Comparison of ENCODE assay signal across 9 cellular contexts in genomic region chr2:104434363-104434792, GRCh38.
A peak's percentile ranks its signal among the peaks of the same experiment; 100 is the strongest.
DNase-seq lines count a peak whose midpoint lies in the region; TF ChIP-seq lines count a peak whose summit lies in the region.
"Had no signal": no experiment of that assay in that cellular context is flagged by ENCODE, and none has a peak within 500 bp of the region (broad histone marks: within the 10 kb centered on the region; RNA-seq: fewer than 3 reads in every experiment).

No MANE protein-coding gene starts in this region.

- H3K4me3 Mint-ChIP-seq in H9 = peak overlapping the region; percentile 54 to 64

- H2AK5ac ChIP-seq in H9 (ENCODE audit: insufficient read length, low read length) = no peak overlapping the region
- H2AK5ac ChIP-seq in neuronal stem cell (ENCODE audit: low read depth, low read length) = no peak overlapping the region

- H3K79me2 ChIP-seq in H9 (ENCODE audit: insufficient read depth, low read length) = no peaks in the 10 kb centered on the region

- H3K9ac ChIP-seq in H9 (ENCODE audit: extremely low read depth, insufficient read length, low read length) (no peak overlapping the region), duodenal mucosa (ENCODE audit: low read depth in 1 of 2, low read length in 2 of 2) (no peak overlapping the region), neuronal stem cell (ENCODE audit: low read depth, low read length, poor library complexity) (no peak overlapping the region)

- H3K14ac ChIP-seq in H9 (ENCODE audit: insufficient read depth, low read length) (peak overlapping the region; percentile 90; the same call in 1 of the 2 replicates), neuronal stem cell (ENCODE audit: low read length) (no peak overlapping the region)

- H3K4me3 ChIP-seq in duodenal mucosa (ENCODE audit: low read depth in 1 of 2, low read length in 2 of 2) (peak overlapping the region; percentile 64 to 73), neuronal stem cell (ENCODE audit: low read length in 2 of 2) (peak overlapping the region in 1 of 2 donors; percentile 30)

- H3K9me3 ChIP-seq in H9 (ENCODE audit: control insufficient read depth, low read depth, low read length) (no peaks in the 10 kb centered on the region), duodenal mucosa (ENCODE audit: control insufficient read depth in 1 of 2, low read length in 2 of 2) (no peaks in the 10 kb centered on the region), neuronal stem cell (replicated peaks in 1 of 2; ENCODE audit: control insufficient read depth in 2 of 2, insufficient read depth in 1 of 2, low read depth in 1 of 2, low read length in 2 of 2) (peaks cover 0 to 10% of the 10 kb centered on the region in 2 donors)

- H3K27ac Mint-ChIP-seq in H9 = peak overlapping the region; percentile 81 to 95 (median 93)

- peak overlapping the region; percentile 67 for H2AFZ ChIP-seq in H9 (ENCODE audit: low read length)
- peak overlapping the region; percentile 84 for H2AFZ ChIP-seq in neuronal stem cell (ENCODE audit: low read length)

- peak; percentile 16; the same call in 1 of the 3 replicates for TF ChIP-seq CTCF in H9 (conservative IDR thresholded peaks at IDR 0.05)

- H2BK120ac ChIP-seq in H9 (ENCODE audit: low read depth, low read length, poor library complexity, severe bottlenecking) (no peak overlapping the region), neuronal stem cell (ENCODE audit: low read depth, low read length) (no peak overlapping the region)

- H2BK20ac ChIP-seq in H9 (ENCODE audit: low read depth, low read length, poor library complexity, severe bottlenecking) = no peak overlapping the region

- H3K4ac ChIP-seq in H9 (ENCODE audit: low read depth, low read length) (no peak overlapping the region), neuronal stem cell (ENCODE audit: low read length) (no peak overlapping the region)

- H2BK15ac ChIP-seq in H9 (ENCODE audit: low read depth, low read length) (no peak overlapping the region), neuronal stem cell (ENCODE audit: low read length) (no peak overlapping the region)

- H4K20me1 ChIP-seq in H9 (ENCODE audit: control insufficient read depth, insufficient read depth, insufficient read length) = no peaks in the 10 kb centered on the region

- H3K36me3 Mint-ChIP-seq in H9 (ENCODE audit: insufficient read depth in 1 of 3, low read depth in 3 of 3) = peaks cover 0 to 2% (median 0%) of the 10 kb centered on the region in 3 experiments; a peak in 1 of 7 replicates

- H3K79me1 ChIP-seq in H9 (ENCODE audit: insufficient read depth, low read depth, low read length, poor library complexity, severe bottlenecking) = no peaks in the 10 kb centered on the region
- H3K79me1 ChIP-seq in neuronal stem cell (ENCODE audit: low read depth, low read length) = no peaks in the 10 kb centered on the region

- H4K8ac ChIP-seq in H9 (replicated peaks; ENCODE audit: insufficient read length, low read depth, low read length) (no peak overlapping the region), neuronal stem cell (ENCODE audit: low read depth, low read length) (no peak overlapping the region)

- no peak overlapping the region for H3K56ac ChIP-seq in H9 (ENCODE audit: insufficient read length, low read depth, low read length)

- no peaks in the 10 kb centered on the region for H3K27me3 ChIP-seq in H9 (ENCODE audit: insufficient read depth, low read length)
- peaks cover 0 to 3% of the 10 kb centered on the region in 2 donors for H3K27me3 ChIP-seq in duodenal mucosa (ENCODE audit: control insufficient read depth in 1 of 2, insufficient read depth in 2 of 2, low read length in 2 of 2)
- no peaks in the 10 kb centered on the region for H3K27me3 ChIP-seq in neuronal stem cell (ENCODE audit: control insufficient read depth in 3 of 3, insufficient read depth in 3 of 3, low read depth in 1 of 3, low read length in 3 of 3)

- H3K36me3 ChIP-seq in duodenal mucosa (ENCODE audit: control insufficient read depth in 1 of 2, insufficient read depth in 2 of 2, low read length in 2 of 2) = no peaks in the 10 kb centered on the region
- H3K36me3 ChIP-seq in neuronal stem cell (replicated peaks in 1 of 2; ENCODE audit: control insufficient read depth in 2 of 2, insufficient read depth in 2 of 2, low read length in 2 of 2) = no peaks in the 10 kb centered on the region

- no peak overlapping the region for H4K91ac ChIP-seq in H9 (ENCODE audit: insufficient read length, low read depth, low read length)
- no peak overlapping the region for H4K91ac ChIP-seq in neuronal stem cell (ENCODE audit: low read depth, low read length, poor library complexity)

- H4K5ac ChIP-seq in H9 (ENCODE audit: insufficient read length, low read depth, low read length) = no peak overlapping the region

- H3K18ac ChIP-seq in H9 (ENCODE audit: insufficient read length, low read depth, low read length) (peak overlapping the region; percentile 72), neuronal stem cell (ENCODE audit: low read length) (peak overlapping the region; percentile 75)

- DNase-seq in DMS 273 (lab: John Stamatoyannopoulos, UW; ENCODE audit: unreplicated experiment) (peak; percentile 15), DMS 273 treated with DMSO at 0.1 percent for 48 hours (lab: John Stamatoyannopoulos, UW) (no peak), H9 (peak; percentile 79), NCI-H1105 treated with DMSO at 0.1 percent for 48 hours (lab: John Stamatoyannopoulos, UW) (peak; percentile 65), neuronal stem cell (ENCODE audit: low spot score) (no peak), DMS79 (lab: John Stamatoyannopoulos, UW) (no peak), pons (ENCODE audit: low spot score) (no peak)
- DNase-seq: right cardiac atrium had no signal

- no peak overlapping the region for H3T11ph ChIP-seq in H9 (ENCODE audit: low read length)

- H3K4me1 ChIP-seq in H9 (ENCODE audit: insufficient read depth, low read length) = peaks cover 4% of the 10 kb centered on the region
- no peaks in the 10 kb centered on the region for H3K4me1 ChIP-seq in duodenal mucosa (ENCODE audit: control insufficient read depth in 1 of 2, insufficient read depth in 2 of 2, low read length in 2 of 2)
- peaks cover 21 to 49% of the 10 kb centered on the region in 2 donors for H3K4me1 ChIP-seq in neuronal stem cell (ENCODE audit: control insufficient read depth in 2 of 2, insufficient read depth in 1 of 2, low read depth in 1 of 2, low read length in 2 of 2)

- H3K23ac ChIP-seq in H9 (ENCODE audit: insufficient read length, low read depth, low read length) (no peak overlapping the region), neuronal stem cell (ENCODE audit: low read depth, low read length, poor library complexity) (no peak overlapping the region)

- H3K27ac ChIP-seq in H9 (ENCODE audit: insufficient read length, low read depth, low read length) (peak overlapping the region; percentile 61), duodenal mucosa (ENCODE audit: low read depth, low read length) (no peak overlapping the region), neuronal stem cell (replicated peaks; ENCODE audit: low read length) (no peak overlapping the region)

- H3K4me1 Mint-ChIP-seq in H9 = peaks cover 34 to 35% of the 10 kb centered on the region in 2 experiments

- H3K4me2 ChIP-seq in H9 (ENCODE audit: insufficient read depth, insufficient read length, low read length) (peak overlapping the region; percentile 27), neuronal stem cell (ENCODE audit: insufficient read depth, low read length, poor library complexity, severe bottlenecking) (peak overlapping the region; percentile 34)

- no peak overlapping the region for H2BK5ac ChIP-seq in H9 (ENCODE audit: insufficient read length, low read length)
- H2BK5ac ChIP-seq in neuronal stem cell (ENCODE audit: low read length) = no peak overlapping the region

- H3K9me3 Mint-ChIP-seq in H9 = no peaks in the 10 kb centered on the region; a peak in 1 of 5 replicates

- H2BK12ac ChIP-seq in H9 (ENCODE audit: insufficient read length, low read depth, low read length) (no peak overlapping the region), neuronal stem cell (ENCODE audit: low read length) (no peak overlapping the region)

- peaks cover 1% of the 10 kb centered on the region; the same call in 1 of the 2 replicates for H3K27me3 Mint-ChIP-seq in H9 (ENCODE audit: low read depth)

- H3K23me2 ChIP-seq in H9 (ENCODE audit: insufficient read length, low read depth, low read length, poor library complexity, severe bottlenecking) = no peaks in the 10 kb centered on the region

- no CpG with 5 or more reads among the region's 13 CpGs for WGBS in H9 (ENCODE audit: extremely low coverage, insufficient read length, low lambda C conversion rate)
- no CpG with 5 or more reads among the region's 13 CpGs for WGBS in neuronal stem cell (ENCODE audit: extremely low coverage in 2 of 2, insufficient read length in 2 of 2, insufficient replicate concordance in 1 of 2), 2 donors

Comparison
In these comparisons a context has a peak if more than half of its experiments do, and no peak if none do; other contexts are left out.
1. DNase-seq: peak in DMS 273 (single experiment), H9 (single experiment) and NCI-H1105 treated with DMSO at 0.1 percent for 48 hours (single experiment); none in DMS 273 treated with DMSO at 0.1 percent for 48 hours (single experiment), neuronal stem cell (single experiment), DMS79 (single experiment) and pons (single experiment).